ENCODE assay signal across 20 cellular contexts in genomic region chr6:41693281-41693838, GRCh38. TPM values are rescaled to one million over a fixed set of nuclear protein-coding genes. Genes with fewer than 3 reads are reported as not detected.
A peak's percentile ranks its signal among the peaks of the same experiment; 100 is the strongest.
DNase-seq lines count a peak whose midpoint lies in the region; ATAC-seq and TF ChIP-seq lines count a peak whose summit lies in the region.
"Had no signal": no experiment of that assay in that cellular context is flagged by ENCODE, and none has a peak within 500 bp of the region (broad histone marks: within the 10 kb centered on the region; RNA-seq: fewer than 3 reads in every experiment).

No MANE protein-coding gene starts in this region.

- no peak overlapping the region for H3K27ac Mint-ChIP-seq in effector memory CD8-positive, alpha-beta T cell
- H3K27ac Mint-ChIP-seq: activated T-helper 1 cell treated with anti-CD3 and anti-CD28 coated beads, Interleukin-12 subunit alpha, Interleukin-12 subunit beta, Interleukin-2, Interleukin-4 antibody, amounts not matched to agents 30 ng/mL and 10 ng/mL and 1 ng/mL, durations not matched to agents 14 hours and 24 hours and 36 hours; CD4-positive, CD25-positive, alpha-beta regulatory T cell had no signal

- no peak overlapping the region for H4K5ac ChIP-seq in mesendoderm (ENCODE audit: low read length)

- no peak overlapping the region for H3K23ac ChIP-seq in mesendoderm (ENCODE audit: low read length)

- H3K9ac ChIP-seq in mesendoderm (ENCODE audit: low read length): no peak overlapping the region

- no peak overlapping the region for H3K27ac ChIP-seq in left ventricle myocardium inferior (replicated peaks)
- no peak overlapping the region for H3K27ac ChIP-seq in mesendoderm (ENCODE audit: low read depth, low read length)
- no peak overlapping the region for H3K27ac ChIP-seq in upper lobe of right lung
- H3K27ac ChIP-seq in sigmoid colon: no peak overlapping the region
- H3K27ac ChIP-seq: SJSA1, transverse colon had no signal

- H3K18ac ChIP-seq in mesendoderm (ENCODE audit: low read length): no peak overlapping the region

- TF ChIP-seq POLR2A in sigmoid colon (IDR thresholded peaks at IDR 0.05): no peak

- no peaks in the 10 kb centered on the region for H3K79me2 ChIP-seq in mesendoderm (ENCODE audit: control insufficient read depth, insufficient read depth, low read length)

- no peak overlapping the region for H4K8ac ChIP-seq in mesendoderm (ENCODE audit: low read depth, low read length)

- intact Hi-C loops in Right ventricle myocardium inferior (cut with DNase I): no loop called here
- intact Hi-C loops in left ventricle myocardium inferior (cut with micrococcal nuclease): no loop called here
- intact Hi-C loops in upper lobe of right lung (cut with DNase I): no loop called here
- intact Hi-C loops in sigmoid colon (cut with DNase I): no loop called here

- TF ChIP-seq EP300 in sigmoid colon (IDR thresholded peaks at IDR 0.05): no peak

- H2BK15ac ChIP-seq in mesendoderm (replicated peaks; ENCODE audit: low read depth): no peak overlapping the region

- H3K36me3 ChIP-seq in left ventricle myocardium inferior: peaks cover 19% of the 10 kb centered on the region
- no peaks in the 10 kb centered on the region for H3K36me3 ChIP-seq in mesendoderm (ENCODE audit: control insufficient read depth, insufficient read depth, low read length)
- H3K36me3 ChIP-seq in upper lobe of right lung: peaks cover 10% of the 10 kb centered on the region
- peaks cover 9 to 26% (median 10%) of the 10 kb centered on the region in 4 donors for H3K36me3 ChIP-seq in sigmoid colon
- H3K36me3 ChIP-seq: SJSA1 had no signal

- H2BK120ac ChIP-seq in mesendoderm (ENCODE audit: low read depth, low read length): no peak overlapping the region

- H3K4me1 ChIP-seq in left ventricle myocardium inferior: peaks cover 52% of the 10 kb centered on the region
- no peaks in the 10 kb centered on the region for H3K4me1 ChIP-seq in mesendoderm (ENCODE audit: control insufficient read depth, low read depth, low read length)
- H3K4me1 ChIP-seq in upper lobe of right lung: peaks cover 5% of the 10 kb centered on the region
- peaks cover 0 to 26% (median 11%) of the 10 kb centered on the region in 4 donors for H3K4me1 ChIP-seq in sigmoid colon
- H3K4me1 ChIP-seq: transverse colon had no signal

- no peak overlapping the region for H3K4me3 Mint-ChIP-seq in effector memory CD8-positive, alpha-beta T cell
- H3K4me3 Mint-ChIP-seq: activated T-helper 1 cell treated with anti-CD3 and anti-CD28 coated beads, Interleukin-12 subunit alpha, Interleukin-12 subunit beta, Interleukin-2, Interleukin-4 antibody, amounts not matched to agents 30 ng/mL and 10 ng/mL and 1 ng/mL, durations not matched to agents 14 hours and 24 hours and 36 hours; CD4-positive, CD25-positive, alpha-beta regulatory T cell had no signal

- peak overlapping the region; percentile 5 for H3K56ac ChIP-seq in mesendoderm (ENCODE audit: low read length)

- TF ChIP-seq CTCF in left ventricle myocardium inferior (IDR thresholded peaks at IDR 0.05; ENCODE audit: borderline replicate concordance): no peak
- TF ChIP-seq CTCF in upper lobe of right lung (IDR thresholded peaks at IDR 0.05): no peak
- TF ChIP-seq CTCF in sigmoid colon (IDR thresholded peaks at IDR 0.05): no peak

- H3K9me3 Mint-ChIP-seq in effector memory CD8-positive, alpha-beta T cell: no peaks in the 10 kb centered on the region
- H3K9me3 Mint-ChIP-seq: activated T-helper 1 cell treated with anti-CD3 and anti-CD28 coated beads, Interleukin-12 subunit alpha, Interleukin-12 subunit beta, Interleukin-2, Interleukin-4 antibody, amounts not matched to agents 30 ng/mL and 10 ng/mL and 1 ng/mL, durations not matched to agents 14 hours and 24 hours and 36 hours; CD4-positive, CD25-positive, alpha-beta regulatory T cell; naive thymus-derived CD8-positive, alpha-beta T cell had no signal

- H3K9me3 ChIP-seq in left ventricle myocardium inferior (replicated peaks) (no peaks in the 10 kb centered on the region), upper lobe of right lung (no peaks in the 10 kb centered on the region), sigmoid colon (no peaks in the 10 kb centered on the region)
- H3K9me3 ChIP-seq: SJSA1, transverse colon had no signal

- H3K4ac ChIP-seq in mesendoderm (ENCODE audit: low read depth, low read length): no peak overlapping the region

- H3K4me1 Mint-ChIP-seq in effector memory CD8-positive, alpha-beta T cell (ENCODE audit: low read depth in 2 of 2): peaks cover 8 to 14% of the 10 kb centered on the region in 2 donors

- no peaks in the 10 kb centered on the region for H3K79me1 ChIP-seq in mesendoderm (ENCODE audit: low read length)

- WGBS in mesendoderm (ENCODE audit: extremely low coverage, insufficient coverage, low lambda C conversion rate): no CpG with 5 or more reads among the region's 2 CpGs
- WGBS in sigmoid colon, 2 donors: 18 to 37% methylated on average over 2 of the region's 2 CpGs

- H3K27me3 ChIP-seq in left ventricle myocardium inferior (ENCODE audit: low read depth): no peaks in the 10 kb centered on the region
- no peaks in the 10 kb centered on the region for H3K27me3 ChIP-seq in mesendoderm (ENCODE audit: insufficient read depth, low read length, poor library complexity)
- no peaks in the 10 kb centered on the region for H3K27me3 ChIP-seq in upper lobe of right lung
- no peaks in the 10 kb centered on the region for H3K27me3 ChIP-seq in sigmoid colon
- H3K27me3 ChIP-seq: SJSA1, transverse colon had no signal

- H2BK5ac ChIP-seq in mesendoderm (ENCODE audit: low read length): no peak overlapping the region

- peaks cover 10% of the 10 kb centered on the region for H3K36me3 Mint-ChIP-seq in effector memory CD8-positive, alpha-beta T cell (ENCODE audit: insufficient read depth)

- no peak overlapping the region for H3K4me2 ChIP-seq in mesendoderm (ENCODE audit: low read length)

- no peak overlapping the region for H3K4me3 ChIP-seq in left ventricle myocardium inferior
- no peak overlapping the region for H3K4me3 ChIP-seq in mesendoderm (ENCODE audit: low read length)
- H3K4me3 ChIP-seq in upper lobe of right lung: no peak overlapping the region
- no peak overlapping the region for H3K4me3 ChIP-seq in sigmoid colon
- H3K4me3 ChIP-seq: SJSA1, transverse colon had no signal

- no peak overlapping the region for H2AK5ac ChIP-seq in mesendoderm (ENCODE audit: low read length)

- H3K27me3 Mint-ChIP-seq in effector memory CD8-positive, alpha-beta T cell: no peaks in the 10 kb centered on the region
- H3K27me3 Mint-ChIP-seq: CD4-positive, CD25-positive, alpha-beta regulatory T cell; naive thymus-derived CD8-positive, alpha-beta T cell had no signal

- ATAC-seq in Right ventricle myocardium inferior (peak; percentile 46), esophagus mucosa (peak; percentile 14), upper lobe of right lung (peak; percentile 28)
- ATAC-seq in effector memory CD8-positive, alpha-beta T cell (replicated peaks): no peak
- ATAC-seq: naive thymus-derived CD8-positive, alpha-beta T cell had no signal

- DNase-seq in Right ventricle myocardium inferior (ENCODE audit: missing footprints): no peak
- no peak for DNase-seq in left ventricle myocardium inferior
- DNase-seq in mesendoderm: no peak
- no peak for DNase-seq in upper lobe of right lung
- no peak for DNase-seq in cerebellar nuclear complex (lab: John Stamatoyannopoulos, UW)
- DNase-seq in effector memory CD8-positive, alpha-beta T cell: no peak
- DNase-seq in sigmoid colon: no peak
- DNase-seq: activated CD4-positive, CD25-positive, alpha-beta regulatory T cell; CD4-positive, CD25-positive, alpha-beta regulatory T cell; DMS153; naive thymus-derived CD8-positive, alpha-beta T cell; NCI-H524 treated with DMSO at 0.1 percent for 48 hours; OCI-M1; transverse colon had no signal

RNA-seq across cellular contexts. Expression of gene TFEB, which starts 42.0 kb away (rescaled TPM):
- total RNA-seq in Right ventricle myocardium inferior: 39.5 TPM
- 39.9 TPM for total RNA-seq in left ventricle myocardium inferior
- 10.9 TPM for total RNA-seq in esophagus mucosa
- polyA plus RNA-seq in mesendoderm (2013, experiment 1 of 2): 0.11 TPM
- 0.22 TPM for polyA plus RNA-seq in mesendoderm (2013, experiment 2 of 2)
- total RNA-seq in upper lobe of right lung: 40.3 TPM
- 10 to 100 TPM; 21.0 to 28.5 (median 24.2) TPM for total RNA-seq in sigmoid colon
- polyA plus RNA-seq in sigmoid colon: 10 to 100 TPM; 28.2 to 40.9 (median 34.0) TPM

RNA-seq across cellular contexts. Expression of gene PGC, which starts 53.8 kb away (rescaled TPM):
- total RNA-seq in Right ventricle myocardium inferior: not detected
- total RNA-seq in left ventricle myocardium inferior: not detected
- total RNA-seq in esophagus mucosa: not detected
- 0.13 TPM for polyA plus RNA-seq in mesendoderm (2013, experiment 1 of 2)
- 0.10 TPM for polyA plus RNA-seq in mesendoderm (2013, experiment 2 of 2)
- total RNA-seq in upper lobe of right lung: 1,050 TPM
- not detected for total RNA-seq in sigmoid colon
- polyA plus RNA-seq in sigmoid colon: 10 to 100 TPM in 1 of 3 donors, 1 to 10 TPM in 1, under 1 TPM in 1; 0.07 to 12.6 (median 9.2) TPM
- total RNA-seq: activated CD8-positive, alpha-beta memory T cell treated with anti-CD3 and anti-CD28 coated beads for 36 hours; bronchial epithelial cell; CD4-positive, CD25-positive, alpha-beta regulatory T cell; naive thymus-derived CD8-positive, alpha-beta T cell; SJSA1; T-helper 2 cell treated with Interferon-gamma antibody and Interleukin-4, amounts not matched to agents 100 ng/mL and 5 ng/mL, for 36 hours had no signal
- polyA plus RNA-seq: CD4-positive, CD25-positive, alpha-beta regulatory T cell; naive thymus-derived CD8-positive, alpha-beta T cell had no signal

RNA-seq across cellular contexts. Expression of gene MDFI, which starts 55.1 kb away (rescaled TPM):
- 1.3 TPM for total RNA-seq in Right ventricle myocardium inferior
- 0.77 TPM for total RNA-seq in left ventricle myocardium inferior
- 47.1 TPM for total RNA-seq in esophagus mucosa
- polyA plus RNA-seq in mesendoderm (2013, experiment 1 of 2): 68.1 TPM
- 63.7 TPM for polyA plus RNA-seq in mesendoderm (2013, experiment 2 of 2)
- 11.0 TPM for total RNA-seq in upper lobe of right lung
- total RNA-seq in sigmoid colon: 1 to 10 TPM; 2.9 to 8.6 (median 5.1) TPM
- polyA plus RNA-seq in sigmoid colon: 1 to 10 TPM in 2 of 3 donors, under 1 TPM in 1; 0.69 to 7.7 (median 4.2) TPM
- total RNA-seq: activated CD8-positive, alpha-beta memory T cell treated with anti-CD3 and anti-CD28 coated beads for 36 hours; activated T-helper 1 cell treated with anti-CD3 and anti-CD28 coated beads, Interleukin-12 subunit alpha, Interleukin-12 subunit beta, Interleukin-2, Interleukin-4 antibody, amounts not matched to agents 30 ng/mL and 10 ng/mL and 1 ng/mL, durations not matched to agents 14 hours and 24 hours and 36 hours; CD4-positive, CD25-positive, alpha-beta regulatory T cell; naive thymus-derived CD8-positive, alpha-beta T cell; SJSA1; T-helper 2 cell treated with Interferon-gamma antibody and Interleukin-4, amounts not matched to agents 100 ng/mL and 5 ng/mL, for 36 hours had no signal
- polyA plus RNA-seq: CD4-positive, CD25-positive, alpha-beta regulatory T cell; naive thymus-derived CD8-positive, alpha-beta T cell had no signal

Comparison
In these comparisons a context has a peak if more than half of its experiments do, and no peak if none do; other contexts are left out.
1. RNA of gene PGC, which starts 53.8 kb away (total RNA-seq): 1,050 TPM in upper lobe of right lung (single experiment); not detected in esophagus mucosa (single experiment), not detected in left ventricle myocardium inferior (single experiment), not detected in Right ventricle myocardium inferior (single experiment) and not detected in sigmoid colon; every median in the first group is over 100 times any median in the second.